26 cellular contexts compared by ENCODE assay signal in genomic region chr11:133291672-133292265, GRCh38.
"Had no signal": no experiment of that assay in that cellular context is flagged by ENCODE, and none has a peak within 500 bp of the region (broad histone marks: within the 10 kb centered on the region; RNA-seq: fewer than 3 reads in every experiment).

No MANE protein-coding gene starts in this region.

- ATAC-seq: effector memory CD8-positive, alpha-beta T cell; gastrocnemius medialis; left lobe of liver; natural killer cell treated with Interleukin-12 subunit alpha and Interleukin-12 subunit beta and Interleukin-15 and Interleukin-18, amount 100 ng/mL, for 72 hours; right lobe of liver; stimulated activated effector memory CD8-positive, alpha-beta T cell treated with anti-CD3 and anti-CD28 coated beads, Interleukin-12 subunit alpha, Interleukin-12 subunit beta, amount 100 ng/mL, for 72 hours had no signal

- FAIRE-seq: endometrium, kidney, urothelium cell line had no signal

- H3K9me3 ChIP-seq: colonic mucosa, gastrocnemius medialis, right lobe of liver, stomach, thoracic aorta, tibial nerve, upper lobe of left lung had no signal

- H2AFZ ChIP-seq: neural progenitor cell had no signal

- H3K4me3 ChIP-seq: colonic mucosa, gastrocnemius medialis, lung, neural progenitor cell, right lobe of liver, smooth muscle cell, stomach, thoracic aorta, tibial nerve, upper lobe of left lung had no signal

- DNase-seq: central memory CD4-positive, alpha-beta T cell; colonic mucosa; effector memory CD8-positive, alpha-beta T cell; gastrocnemius medialis; head of caudate nucleus; naive B cell; nucleus accumbens; right lobe of liver; stimulated activated CD4-positive, alpha-beta T cell treated with anti-CD3 and anti-CD28 coated beads, Interleukin-12 subunit alpha, Interleukin-12 subunit beta, amount 100 ng/mL, for 4 hours; stimulated activated CD4-positive, alpha-beta T cell treated with anti-CD3 and anti-CD28 coated beads, Interleukin-1b, Interleukin-23, amount 100 ng/mL, for 48 hours; stimulated activated CD4-positive, alpha-beta T cell treated with anti-CD3 and anti-CD28 coated beads, Interleukin-4, amount 100 ng/mL, for 1 hour; stimulated activated naive CD4-positive, alpha-beta T cell treated with Interleukin-2 at 50 U/mL for 16 hours; stomach; substantia nigra; upper lobe of left lung had no signal

- H3K9ac ChIP-seq: neural progenitor cell had no signal

- H3K4me1 ChIP-seq: colonic mucosa, gastrocnemius medialis, neural progenitor cell, right lobe of liver, stomach, tibial nerve, upper lobe of left lung had no signal

- H3K36me3 ChIP-seq: colonic mucosa, gastrocnemius medialis, neural progenitor cell, right lobe of liver, stomach, thoracic aorta, tibial nerve, upper lobe of left lung had no signal

- H3K4me2 ChIP-seq: neural progenitor cell, smooth muscle cell had no signal

- H3K27me3 ChIP-seq: colonic mucosa, gastrocnemius medialis, neural progenitor cell, right lobe of liver, stomach, tibial nerve, upper lobe of left lung had no signal

- H3K27ac ChIP-seq: colonic mucosa, gastrocnemius medialis, neural progenitor cell, right lobe of liver, stomach, thoracic aorta, tibial nerve, upper lobe of left lung had no signal
